In the genomic region with DNA sequence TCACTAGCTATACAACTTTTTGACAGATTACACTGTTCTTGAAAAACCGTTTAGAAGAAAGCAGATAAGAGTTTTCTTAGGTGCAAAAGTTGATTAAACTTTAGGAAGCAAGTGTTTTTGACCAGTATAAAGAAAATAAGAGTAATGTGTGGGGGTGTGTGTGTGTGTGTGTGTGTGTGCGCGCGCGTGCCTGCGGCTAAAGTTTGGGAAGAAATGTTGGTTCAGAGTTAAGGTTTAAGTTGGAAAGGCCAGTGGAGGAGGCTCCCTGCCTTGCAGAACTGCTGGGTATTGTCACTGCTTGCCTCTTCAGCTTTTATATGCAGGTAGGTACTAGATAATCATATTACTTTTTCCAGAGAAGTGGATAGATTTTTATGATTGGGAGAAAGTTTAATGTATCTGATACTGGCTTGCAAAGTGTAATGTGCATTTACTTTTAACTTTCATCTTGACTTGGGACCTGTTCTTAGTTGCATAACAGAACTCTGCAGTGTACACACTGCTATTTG, we compare ENCODE assay signal across 8 cellular contexts. TPM values are rescaled to one million over a fixed set of nuclear protein-coding genes. Genes with fewer than 3 reads are reported as not detected.
DNase-seq lines count a peak whose midpoint lies in the region; FAIRE-seq and TF ChIP-seq lines count a peak whose summit lies in the region.

No MANE protein-coding gene starts in this region.

- BruUV-seq in endothelial cell of umbilical vein (replicated peaks; lab: Mats Ljungman, UMichigan) = no TSS peak

- H3K9me3 ChIP-seq in Peyer's patch = no peaks in the 10 kb centered on the region
- no peaks in the 10 kb centered on the region for H3K9me3 ChIP-seq in endothelial cell of umbilical vein (replicated peaks; ENCODE audit: control insufficient read depth, insufficient read depth, low read length)
- no peaks in the 10 kb centered on the region for H3K9me3 ChIP-seq in prostate gland

- POLR2A ChIA-PET in endothelial cell of umbilical vein (lab: Charles Lee) = interaction anchor here (0.7 to 1.3 kb wide), 2 partner anchors 10 to 35 kb away, joined by 3 to 4 read pairs; no protein-coding TSS in a partner anchor

- H3K4me1 ChIP-seq in Peyer's patch (peaks cover 0 to 41% (median 1%) of the 10 kb centered on the region in 4 donors), endothelial cell of umbilical vein (ENCODE audit: control insufficient read depth, extremely low read depth, insufficient read depth, low read length) (peaks cover 17% of the 10 kb centered on the region), prostate gland (replicated peaks) (no peaks in the 10 kb centered on the region)

- peaks cover 10% of the 10 kb centered on the region for H4K20me1 ChIP-seq in endothelial cell of umbilical vein (replicated peaks; ENCODE audit: control insufficient read depth, extremely low read depth, insufficient read depth, low read length)

- DNase-seq in ELF-1 (ENCODE audit: low read depth, low spot score) (peak; percentile 14), Peyer's patch (no peak), endothelial cell of umbilical vein (ENCODE audit: low read depth, low spot score) (no peak), prostate gland (ENCODE audit: low spot score) (no peak), NCI-H1092 (lab: John Stamatoyannopoulos, UW) (no peak), retina (no peak)
- DNase-seq in stimulated activated CD8-positive, alpha-beta memory T cell treated with anti-CD3 and anti-CD28 coated beads, Interleukin-4, amount 100 ng/mL, for 48 hours = no peak
- no peak for DNase-seq in activated CD8-positive, alpha-beta memory T cell treated with anti-CD3 and anti-CD28 coated beads, Interleukin-2, amount 50 U/mL, for 48 hours

- dilution Hi-C loops in endothelial cell of umbilical vein (cut with MboI; ENCODE audit: extremely low pct_ligation_motif_present, low sequenced_read_pairs) = no loop called here

- peak overlapping the region; percentile 52 for H3K9ac ChIP-seq in endothelial cell of umbilical vein (replicated peaks; ENCODE audit: extremely low read depth, insufficient read depth, low read length)

- CTCF ChIA-PET in endothelial cell of umbilical vein (lab: Charles Lee) = interaction anchor here (0.9 to 4.2 kb wide), 5 partner anchors 34 to 1912 kb away, joined by 3 to 66 read pairs (median 3); no protein-coding TSS in a partner anchor

- H2AFZ ChIP-seq in endothelial cell of umbilical vein (ENCODE audit: low read depth, low read length) = no peak overlapping the region

- H3K4me3 ChIP-seq in Peyer's patch (peak overlapping the region; percentile 15 to 97 (median 90)), endothelial cell of umbilical vein (replicated peaks in 1 of 3; ENCODE audit: insufficient read depth in 1 of 3, low read depth in 1 of 3, low read length in 3 of 3) (peak overlapping the region; percentile 52 to 91 (median 91)), prostate gland (peak overlapping the region; percentile 67 to 86)

- TF ChIP-seq CTCF in Peyer's patch (IDR thresholded peaks at IDR 0.05) = no peak
- TF ChIP-seq CTCF in endothelial cell of umbilical vein (IDR thresholded peaks at IDR 0.05; ENCODE audit: extremely low read depth in 1 of 2, insufficient read depth in 1 of 2, low read depth in 1 of 2, low read length in 2 of 2) = no peak
- TF ChIP-seq CTCF in prostate gland (IDR thresholded peaks at IDR 0.05) = no peak

- WGBS in prostate gland = 10% methylated on average over 6 of the region's 6 CpGs

- H3K27me3 ChIP-seq in Peyer's patch (no peaks in the 10 kb centered on the region), endothelial cell of umbilical vein (ENCODE audit: control insufficient read depth in 2 of 2, insufficient read depth in 2 of 2, low read length in 2 of 2) (no peaks in the 10 kb centered on the region), prostate gland (replicated peaks; ENCODE audit: insufficient read depth) (no peaks in the 10 kb centered on the region)

- intact Hi-C loops in endothelial cell of umbilical vein (cut with micrococcal nuclease) (loop anchor here (10.0 kb wide), 1 partner anchor 913 kb away; no protein-coding TSS in a partner anchor), prostate gland (cut with DNase I) (loop anchor here (5.0 to 10.0 kb wide), 2 partner anchors 35 to 523 kb away; no protein-coding TSS in a partner anchor)

- H3K4me2 ChIP-seq in endothelial cell of umbilical vein (ENCODE audit: insufficient read depth, low read length) = peak overlapping the region; percentile 99

- no peaks in the 10 kb centered on the region for H3K9me1 ChIP-seq in endothelial cell of umbilical vein (replicated peaks; ENCODE audit: control insufficient read depth, extremely low read depth, insufficient read depth, low read length)

- H3K79me2 ChIP-seq in endothelial cell of umbilical vein (ENCODE audit: control insufficient read depth, insufficient read depth, low read length) = peaks cover 51% of the 10 kb centered on the region

- peaks cover 0 to 8% (median 0%) of the 10 kb centered on the region in 3 donors for H3K36me3 ChIP-seq in Peyer's patch
- H3K36me3 ChIP-seq in endothelial cell of umbilical vein (ENCODE audit: control insufficient read depth in 2 of 2, extremely low read depth in 1 of 2, insufficient read depth in 2 of 2, low read length in 2 of 2) = no peaks in the 10 kb centered on the region
- no peaks in the 10 kb centered on the region for H3K36me3 ChIP-seq in prostate gland

- FAIRE-seq in endothelial cell of umbilical vein (lab: Jason Lieb, UNC) = peak; percentile 88

- TF ChIP-seq POLR2A in Peyer's patch (IDR thresholded peaks at IDR 0.05) (no peak), endothelial cell of umbilical vein (IDR thresholded peaks at IDR 0.05; ENCODE audit: low read depth, low read length) (no peak), prostate gland (IDR thresholded peaks at IDR 0.05) (no peak)

- peak overlapping the region; percentile 98 to 100 (median 99) for H3K27ac ChIP-seq in Peyer's patch
- no peak overlapping the region for H3K27ac ChIP-seq in endothelial cell of umbilical vein (ENCODE audit: insufficient read depth, low read depth, low read length)
- H3K27ac ChIP-seq in prostate gland = peak overlapping the region; percentile 84 to 96

TF ChIP-seq in endothelial cell of umbilical vein, 7 proteins besides CTCF, POLR2A, EP300 and RAD21:
- TF ChIP-seq POLR2AphosphoS5 (IDR thresholded peaks at IDR 0.05; ENCODE audit: insufficient read depth, low read depth, low read length) (no peak), EZH2 (IDR thresholded peaks at IDR 0.05; ENCODE audit: borderline replicate concordance, low read depth, low read length, severe bottlenecking) (no peak), FOS (IDR thresholded peaks at IDR 0.05; ENCODE audit: borderline replicate concordance, insufficient read depth, low read length) (no peak), GATA2 (IDR thresholded peaks at IDR 0.05; ENCODE audit: insufficient read depth, insufficient read length, low read depth, low read length) (no peak), JUN (IDR thresholded peaks at IDR 0.05; ENCODE audit: borderline replicate concordance, insufficient read depth, insufficient read length, low read depth) (no peak), MYC (IDR thresholded peaks at IDR 0.05; ENCODE audit: low read depth, low read length) (no peak)
- TF ChIP-seq, protein P1, sequence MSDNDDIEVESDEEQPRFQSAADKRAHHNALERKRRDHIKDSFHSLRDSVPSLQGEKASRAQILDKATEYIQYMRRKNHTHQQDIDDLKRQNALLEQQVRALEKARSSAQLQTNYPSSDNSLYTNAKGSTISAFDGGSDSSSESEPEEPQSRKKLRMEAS (IDR thresholded peaks at IDR 0.05; ENCODE audit: insufficient read depth, insufficient read length) = no peak

RNA-seq across cellular contexts. Expression of a gene that starts 2.0 kb away (rescaled TPM):
- total RNA-seq in Peyer's patch = 100 to 1,000 TPM in 1 of 4 donors, 10 to 100 TPM in 3; 69.3 to 113 (median 87.5) TPM
- total RNA-seq in endothelial cell of umbilical vein = 27.5 and 30.0 TPM in 2 replicates
- 2.0 and 2.8 TPM in 2 replicates for polyA plus RNA-seq in endothelial cell of umbilical vein
- polyA plus RNA-seq in endothelial cell of umbilical vein (2011; cell fraction: cytosol; rRNA removed) = 2.7 and 2.8 TPM in 2 replicates
- 8.8 and 10.5 TPM in 2 replicates for polyA plus RNA-seq in endothelial cell of umbilical vein (2011; cell fraction: nucleus; rRNA removed)
- 5.6 and 8.2 TPM in 2 replicates for polyA plus RNA-seq in endothelial cell of umbilical vein (2012)
- polyA minus RNA-seq in endothelial cell of umbilical vein = 10.1 and 24.5 TPM in 2 replicates
- 0.41 TPM for polyA minus RNA-seq in endothelial cell of umbilical vein (2011; cell fraction: cytosol; rRNA and poly(A)+ RNA removed)
- polyA minus RNA-seq in endothelial cell of umbilical vein (2011; cell fraction: nucleus; rRNA and poly(A)+ RNA removed) = 20.3 and 35.7 TPM in 2 replicates
- total RNA-seq in prostate gland = 10 to 100 TPM; 71.6 to 81.2 TPM
